Comparison of ENCODE assay signal across 17 cellular contexts in genomic region chr4:73189274-73189810, GRCh38.
"Had no signal": no experiment of that assay in that cellular context is flagged by ENCODE, and none has a peak within 500 bp of the region (broad histone marks: within the 10 kb centered on the region; RNA-seq: fewer than 3 reads in every experiment).

No MANE protein-coding gene starts in this region.

- H3K9me3 ChIP-seq: adrenal gland, body of pancreas, gastroesophageal sphincter, lower lobe of right lung, ovary, sigmoid colon had no signal

- H3K36me3 ChIP-seq: adrenal gland, gastroesophageal sphincter, heart left ventricle, lower lobe of right lung, ovary, sigmoid colon had no signal

- ATAC-seq: activated CD8-positive, alpha-beta T cell treated with anti-CD3 and anti-CD28 coated beads for 36 hours; body of pancreas; esophagus mucosa; gastroesophageal sphincter; heart left ventricle; left cardiac atrium; lower lobe of right lung; natural killer cell; stimulated activated naive B cell treated with anti-CD40 and anti-IgM and Interleukin-4, amounts not matched to agents 10 μg/mL and 1 μg/mL and 100 μg/mL, for 72 hours had no signal

- DNase-seq: activated CD4-positive, alpha-beta T cell treated with anti-CD3 and anti-CD28 coated beads, Interleukin-2, amount 10 ng/mL, durations not matched to agents 24 days and 14 days; activated CD8-positive, alpha-beta T cell treated with anti-CD3 and anti-CD28 coated beads for 36 hours; activated naive CD4-positive, alpha-beta T cell treated with anti-CD3 and anti-CD28 coated beads for 36 hours; activated T-cell treated with anti-CD3 and anti-CD28 coated beads, Interleukin-2, amount 50 U/mL, for 1 hour; adrenal gland; body of pancreas; cortex of kidney; heart left ventricle; left cardiac atrium; lower lobe of right lung; natural killer cell; ovary; sigmoid colon; stimulated activated naive B cell treated with anti-CD40 and anti-IgM and Interleukin-4, amounts not matched to agents 10 μg/mL and 1 μg/mL and 100 μg/mL, for 72 hours had no signal

- H3K27ac Mint-ChIP-seq: activated CD4-positive, alpha-beta T cell treated with anti-CD3 and anti-CD28 coated beads, Interleukin-2, amount 10 ng/mL, durations not matched to agents 24 days and 14 days; activated CD8-positive, alpha-beta T cell treated with anti-CD3 and anti-CD28 coated beads for 36 hours; activated naive CD4-positive, alpha-beta T cell treated with anti-CD3 and anti-CD28 coated beads for 36 hours; stimulated activated naive B cell treated with anti-CD40 and anti-IgM and Interleukin-4, amounts not matched to agents 10 μg/mL and 1 μg/mL and 100 μg/mL, for 72 hours had no signal

- H3K4me1 ChIP-seq: adrenal gland, body of pancreas had no signal

- H3K9me3 Mint-ChIP-seq: activated CD4-positive, alpha-beta T cell treated with anti-CD3 and anti-CD28 coated beads, Interleukin-2, amount 10 ng/mL, durations not matched to agents 24 days and 14 days; activated naive CD4-positive, alpha-beta T cell treated with anti-CD3 and anti-CD28 coated beads for 36 hours; central memory CD8-positive, alpha-beta T cell; natural killer cell; stimulated activated naive B cell treated with anti-CD40 and anti-IgM and Interleukin-4, amounts not matched to agents 10 μg/mL and 1 μg/mL and 100 μg/mL, for 72 hours had no signal

- H3K27me3 ChIP-seq: adrenal gland, body of pancreas, gastroesophageal sphincter, heart left ventricle, ovary, sigmoid colon had no signal

- H3K4me3 ChIP-seq: adrenal gland, body of pancreas, gastroesophageal sphincter, heart left ventricle, lower lobe of right lung, ovary, sigmoid colon had no signal

- H3K27me3 Mint-ChIP-seq: activated CD4-positive, alpha-beta T cell treated with anti-CD3 and anti-CD28 coated beads, Interleukin-2, amount 10 ng/mL, durations not matched to agents 24 days and 14 days; activated CD8-positive, alpha-beta T cell treated with anti-CD3 and anti-CD28 coated beads for 36 hours; central memory CD8-positive, alpha-beta T cell; stimulated activated naive B cell treated with anti-CD40 and anti-IgM and Interleukin-4, amounts not matched to agents 10 μg/mL and 1 μg/mL and 100 μg/mL, for 72 hours had no signal

- H3K4me3 Mint-ChIP-seq: activated CD4-positive, alpha-beta T cell treated with anti-CD3 and anti-CD28 coated beads, Interleukin-2, amount 10 ng/mL, durations not matched to agents 24 days and 14 days; activated CD8-positive, alpha-beta T cell treated with anti-CD3 and anti-CD28 coated beads for 36 hours; activated naive CD4-positive, alpha-beta T cell treated with anti-CD3 and anti-CD28 coated beads for 36 hours; central memory CD8-positive, alpha-beta T cell; natural killer cell; stimulated activated naive B cell treated with anti-CD40 and anti-IgM and Interleukin-4, amounts not matched to agents 10 μg/mL and 1 μg/mL and 100 μg/mL, for 72 hours had no signal

- H3K27ac ChIP-seq: adrenal gland, body of pancreas, gastroesophageal sphincter, heart left ventricle, lower lobe of right lung, ovary, sigmoid colon had no signal
